ENCODE assay signal across 30 cellular contexts in genomic region chr5:126948453-126948852, GRCh38.
"Had no signal": no experiment of that assay in that cellular context is flagged by ENCODE, and none has a peak within 500 bp of the region (broad histone marks: within the 10 kb centered on the region; RNA-seq: fewer than 3 reads in every experiment).

No MANE protein-coding gene starts in this region.

- H3K27me3 Mint-ChIP-seq: activated CD4-positive, alpha-beta memory T cell treated with anti-CD3 and anti-CD28 coated beads for 36 hours; activated CD4-positive, alpha-beta T cell treated with anti-CD3 and anti-CD28 coated beads for 36 hours; activated CD4-positive, alpha-beta T cell treated with anti-CD3 and anti-CD28 coated beads, Interleukin-2, amount 10 ng/mL, durations not matched to agents 24 days and 14 days; activated CD8-positive, alpha-beta memory T cell treated with anti-CD3 and anti-CD28 coated beads, Interleukin-2, amount 10 ng/mL, durations not matched to agents 7 days and 5 days; activated naive CD4-positive, alpha-beta T cell treated with anti-CD3 and anti-CD28 coated beads, Interleukin-2, amount 50 U/mL, for 24 hours; activated naive CD8-positive, alpha-beta T cell treated with anti-CD3 and anti-CD28 coated beads for 36 hours; activated naive CD8-positive, alpha-beta T cell treated with anti-CD3 and anti-CD28 coated beads, Interleukin-2, amount 50 U/mL, for 24 hours; dendritic cell treated with granulocyte-macrophage colony-stimulating factor and Interleukin-4, amounts not matched to agents 40 ng/mL and 50 ng/mL, for 4 days had no signal

- H3K4me1 ChIP-seq: adrenal gland, body of pancreas had no signal

- H3K4me1 Mint-ChIP-seq: activated CD4-positive, alpha-beta T cell treated with anti-CD3 and anti-CD28 coated beads, Interleukin-2, amount 10 ng/mL, durations not matched to agents 24 days and 14 days; activated CD8-positive, alpha-beta memory T cell treated with anti-CD3 and anti-CD28 coated beads, Interleukin-2, amount 10 ng/mL, durations not matched to agents 7 days and 5 days had no signal

- H3K27me3 ChIP-seq: adrenal gland, body of pancreas, dorsolateral prefrontal cortex had no signal

- H3K36me3 ChIP-seq: adrenal gland had no signal

- DNase-seq: activated CD4-positive, alpha-beta memory T cell treated with anti-CD3 and anti-CD28 coated beads for 36 hours; activated CD4-positive, alpha-beta T cell treated with anti-CD3 and anti-CD28 coated beads, Interleukin-2, amount 10 ng/mL, durations not matched to agents 24 days and 14 days; activated CD4-positive, CD25-positive, alpha-beta regulatory T cell; activated CD4-positive, CD25-positive, alpha-beta regulatory T cell treated with anti-CD3 and anti-CD28 coated beads, Interleukin-2, amount 50 U/mL, for 72 hours; activated CD8-positive, alpha-beta memory T cell treated with anti-CD3 and anti-CD28 coated beads, Interleukin-2, amount 10 ng/mL, durations not matched to agents 7 days and 5 days; activated CD8-positive, alpha-beta memory T cell treated with anti-CD3 and anti-CD28 coated beads, Interleukin-2, amount 50 U/mL, for 4 hours; activated CD8-positive, alpha-beta T cell treated with anti-CD3 and anti-CD28 coated beads, Interleukin-2, amount 10 ng/mL, durations not matched to agents 7 days and 5 days; activated effector memory CD4-positive, alpha-beta T cell treated with anti-CD3 and anti-CD28 coated beads, Interleukin-2, amount 50 U/mL, for 16 hours; activated naive CD8-positive, alpha-beta T cell treated with anti-CD3 and anti-CD28 coated beads for 36 hours; activated naive CD8-positive, alpha-beta T cell treated with anti-CD3 and anti-CD28 coated beads, Interleukin-2, amount 50 U/mL, for 24 hours; activated T-cell treated with anti-CD3 and anti-CD28 coated beads, Interleukin-2, amount 50 U/mL, for 1 hour; activated T-cell treated with anti-CD3 and anti-CD28 coated beads, Interleukin-2, amount 50 U/mL, for 48 hours; adrenal gland; amygdala; aorta; central memory CD4-positive, alpha-beta T cell; dorsolateral prefrontal cortex; effector memory CD4-positive, alpha-beta T cell; endodermal cell; foreskin fibroblast; T-helper 2 cell had no signal

- H3K4me3 ChIP-seq: adrenal gland, body of pancreas, coronary artery, dorsolateral prefrontal cortex had no signal

- H3K9me3 Mint-ChIP-seq: activated CD4-positive, alpha-beta memory T cell treated with anti-CD3 and anti-CD28 coated beads for 36 hours; activated CD4-positive, alpha-beta T cell treated with anti-CD3 and anti-CD28 coated beads, Interleukin-2, amount 10 ng/mL, durations not matched to agents 24 days and 14 days; activated naive CD4-positive, alpha-beta T cell treated with anti-CD3 and anti-CD28 coated beads for 36 hours; activated naive CD4-positive, alpha-beta T cell treated with anti-CD3 and anti-CD28 coated beads, Interleukin-2, amount 50 U/mL, for 24 hours; activated naive CD8-positive, alpha-beta T cell treated with anti-CD3 and anti-CD28 coated beads for 36 hours; activated naive CD8-positive, alpha-beta T cell treated with anti-CD3 and anti-CD28 coated beads, Interleukin-2, amount 50 U/mL, for 24 hours; activated T-helper 1 cell treated with anti-CD3 and anti-CD28 coated beads, Interleukin-12 subunit alpha, Interleukin-12 subunit beta, Interleukin-2, Interleukin-4 antibody, amounts not matched to agents 30 ng/mL and 10 ng/mL and 1 ng/mL, durations not matched to agents 14 hours and 24 hours and 36 hours; activated T-helper 2 cell treated with anti-CD3 and anti-CD28 coated beads, Interferon-gamma antibody, Interleukin-2, Interleukin-4, amounts not matched to agents 10 μg/mL and 5 μg/mL and 100 μg/mL, durations not matched to agents 14 hours and 24 hours and 36 hours; dendritic cell treated with granulocyte-macrophage colony-stimulating factor and Interleukin-4, amounts not matched to agents 40 ng/mL and 50 ng/mL, for 4 days; endodermal cell had no signal

- ATAC-seq: activated CD8-positive, alpha-beta memory T cell treated with anti-CD3 and anti-CD28 coated beads, Interleukin-2, amount 10 ng/mL, durations not matched to agents 7 days and 5 days; activated CD8-positive, alpha-beta T cell treated with anti-CD3 and anti-CD28 coated beads, Interleukin-2, amount 10 ng/mL, durations not matched to agents 7 days and 5 days; activated naive CD8-positive, alpha-beta T cell treated with anti-CD3 and anti-CD28 coated beads, Interleukin-2, amount 50 U/mL, for 24 hours; esophagus mucosa had no signal

- H3K27ac Mint-ChIP-seq: activated CD4-positive, alpha-beta memory T cell treated with anti-CD3 and anti-CD28 coated beads for 36 hours; activated CD4-positive, alpha-beta T cell treated with anti-CD3 and anti-CD28 coated beads for 36 hours; activated CD4-positive, alpha-beta T cell treated with anti-CD3 and anti-CD28 coated beads, Interleukin-2, amount 10 ng/mL, durations not matched to agents 24 days and 14 days; activated CD8-positive, alpha-beta memory T cell treated with anti-CD3 and anti-CD28 coated beads, Interleukin-2, amount 10 ng/mL, durations not matched to agents 7 days and 5 days; activated CD8-positive, alpha-beta T cell treated with anti-CD3 and anti-CD28 coated beads, Interleukin-2, amount 10 ng/mL, durations not matched to agents 7 days and 5 days; activated naive CD4-positive, alpha-beta T cell treated with anti-CD3 and anti-CD28 coated beads for 36 hours; activated naive CD4-positive, alpha-beta T cell treated with anti-CD3 and anti-CD28 coated beads, Interleukin-2, amount 50 U/mL, for 24 hours; activated naive CD8-positive, alpha-beta T cell treated with anti-CD3 and anti-CD28 coated beads for 36 hours; activated naive CD8-positive, alpha-beta T cell treated with anti-CD3 and anti-CD28 coated beads, Interleukin-2, amount 50 U/mL, for 24 hours; activated T-helper 1 cell treated with anti-CD3 and anti-CD28 coated beads, Interleukin-12 subunit alpha, Interleukin-12 subunit beta, Interleukin-2, Interleukin-4 antibody, amounts not matched to agents 30 ng/mL and 10 ng/mL and 1 ng/mL, durations not matched to agents 14 hours and 24 hours and 36 hours; activated T-helper 2 cell treated with anti-CD3 and anti-CD28 coated beads, Interferon-gamma antibody, Interleukin-2, Interleukin-4, amounts not matched to agents 10 μg/mL and 5 μg/mL and 100 μg/mL, durations not matched to agents 14 hours and 24 hours and 36 hours; dendritic cell treated with granulocyte-macrophage colony-stimulating factor and Interleukin-4, amounts not matched to agents 40 ng/mL and 50 ng/mL, for 4 days; endodermal cell had no signal

- H3K4me3 Mint-ChIP-seq: activated CD4-positive, alpha-beta memory T cell treated with anti-CD3 and anti-CD28 coated beads for 36 hours; activated CD4-positive, alpha-beta T cell treated with anti-CD3 and anti-CD28 coated beads for 36 hours; activated CD4-positive, alpha-beta T cell treated with anti-CD3 and anti-CD28 coated beads, Interleukin-2, amount 10 ng/mL, durations not matched to agents 24 days and 14 days; activated CD8-positive, alpha-beta memory T cell treated with anti-CD3 and anti-CD28 coated beads, Interleukin-2, amount 10 ng/mL, durations not matched to agents 7 days and 5 days; activated CD8-positive, alpha-beta T cell treated with anti-CD3 and anti-CD28 coated beads, Interleukin-2, amount 10 ng/mL, durations not matched to agents 7 days and 5 days; activated naive CD4-positive, alpha-beta T cell treated with anti-CD3 and anti-CD28 coated beads for 36 hours; activated naive CD4-positive, alpha-beta T cell treated with anti-CD3 and anti-CD28 coated beads, Interleukin-2, amount 50 U/mL, for 24 hours; activated naive CD8-positive, alpha-beta T cell treated with anti-CD3 and anti-CD28 coated beads for 36 hours; activated naive CD8-positive, alpha-beta T cell treated with anti-CD3 and anti-CD28 coated beads, Interleukin-2, amount 50 U/mL, for 24 hours; activated T-helper 1 cell treated with anti-CD3 and anti-CD28 coated beads, Interleukin-12 subunit alpha, Interleukin-12 subunit beta, Interleukin-2, Interleukin-4 antibody, amounts not matched to agents 30 ng/mL and 10 ng/mL and 1 ng/mL, durations not matched to agents 14 hours and 24 hours and 36 hours; dendritic cell treated with granulocyte-macrophage colony-stimulating factor and Interleukin-4, amounts not matched to agents 40 ng/mL and 50 ng/mL, for 4 days; endodermal cell had no signal

- H3K27ac ChIP-seq: adrenal gland, body of pancreas, coronary artery, dorsolateral prefrontal cortex had no signal

- H3K36me3 Mint-ChIP-seq: activated CD4-positive, alpha-beta memory T cell treated with anti-CD3 and anti-CD28 coated beads for 36 hours; activated CD8-positive, alpha-beta memory T cell treated with anti-CD3 and anti-CD28 coated beads, Interleukin-2, amount 10 ng/mL, durations not matched to agents 7 days and 5 days; activated naive CD8-positive, alpha-beta T cell treated with anti-CD3 and anti-CD28 coated beads for 36 hours had no signal

- H3K9me3 ChIP-seq: body of pancreas had no signal
